ENCODE assay signal across 8 cellular contexts in the genomic region with DNA sequence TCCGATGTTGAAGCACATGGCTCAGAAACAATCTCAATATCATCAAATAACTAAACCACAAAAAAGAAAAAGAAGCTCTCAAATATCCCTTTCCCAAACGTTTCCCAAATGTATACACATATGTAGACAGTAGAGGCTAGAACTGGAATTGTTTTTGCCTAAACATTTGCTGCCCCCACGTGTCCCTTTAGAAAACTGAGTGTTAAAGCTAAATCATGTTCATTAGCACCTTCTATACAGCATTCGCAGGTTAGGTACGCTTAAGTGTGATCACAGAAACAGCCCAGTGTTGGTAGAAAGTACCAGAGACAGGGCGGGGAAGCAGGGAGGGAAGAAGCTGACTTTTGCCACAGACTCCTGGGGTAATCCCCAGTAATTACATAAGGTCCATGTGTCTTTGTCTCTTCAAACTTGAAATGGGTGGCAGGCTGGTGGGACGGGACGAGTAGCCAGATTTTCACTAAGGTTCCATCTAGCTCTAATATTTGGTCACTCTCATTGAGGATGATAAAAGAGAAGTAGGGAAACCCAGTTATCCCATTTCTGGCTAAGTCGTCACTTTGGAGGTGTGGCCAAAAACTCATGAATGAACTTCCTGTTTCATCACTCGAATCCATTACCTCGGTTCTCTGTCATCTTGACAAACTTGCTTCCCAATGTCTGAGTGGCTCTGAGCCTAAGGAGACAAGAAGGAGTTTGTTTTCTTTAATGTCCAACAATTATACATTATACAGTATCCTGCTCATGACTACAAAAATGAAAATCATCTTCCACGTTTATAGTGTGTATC. TPM values are rescaled to one million over a fixed set of nuclear protein-coding genes. Genes with fewer than 3 reads are reported as not detected.
DNase-seq lines count a peak whose midpoint lies in the region; ATAC-seq and TF ChIP-seq lines count a peak whose summit lies in the region.

No MANE protein-coding gene starts in this region.

- ATAC-seq in GM21381 (IDR thresholded peaks at IDR 0.05; ENCODE audit: unreplicated experiment) (peak; percentile 69), HG03558 (IDR thresholded peaks at IDR 0.05; ENCODE audit: extremely low read depth, unreplicated experiment) (peak; percentile 41)

- H3K4me3 Mint-ChIP-seq in activated CD4-positive, alpha-beta T cell treated with anti-CD3 and anti-CD28 coated beads, Interleukin-2, amount 10 ng/mL, durations not matched to agents 24 days and 14 days, result peak overlapping the region; percentile 6
- no peak overlapping the region for H3K4me3 Mint-ChIP-seq in neural progenitor cell

- H3K79me2 ChIP-seq in OCI-LY3 (ENCODE audit: low read length) (no peaks in the 10 kb centered on the region), neural progenitor cell (ENCODE audit: low read depth) (no peaks in the 10 kb centered on the region)

- peaks cover 7% of the 10 kb centered on the region for H3K9me3 Mint-ChIP-seq in activated CD4-positive, alpha-beta T cell treated with anti-CD3 and anti-CD28 coated beads, Interleukin-2, amount 10 ng/mL, durations not matched to agents 24 days and 14 days
- no peaks in the 10 kb centered on the region for H3K9me3 Mint-ChIP-seq in neural progenitor cell

- H3K4me3 ChIP-seq in OCI-LY3 (ENCODE audit: low read length), result peak overlapping the region; percentile 90
- H3K4me3 ChIP-seq in neural progenitor cell, result no peak overlapping the region

- H3K36me3 Mint-ChIP-seq in activated CD4-positive, alpha-beta T cell treated with anti-CD3 and anti-CD28 coated beads, Interleukin-2, amount 10 ng/mL, durations not matched to agents 24 days and 14 days (ENCODE audit: low read depth), result no peaks in the 10 kb centered on the region
- no peaks in the 10 kb centered on the region for H3K36me3 Mint-ChIP-seq in neural progenitor cell

- H3K9me3 ChIP-seq in OCI-LY3 (ENCODE audit: insufficient read depth, low read length) (no peaks in the 10 kb centered on the region), neural progenitor cell (ENCODE audit: low read depth) (no peaks in the 10 kb centered on the region)

- DNase-seq in activated CD4-positive, alpha-beta T cell treated with anti-CD3 and anti-CD28 coated beads, Interleukin-2, amount 10 ng/mL, durations not matched to agents 24 days and 14 days, result peak; percentile 69
- no peak for DNase-seq in activated CD4-positive, alpha-beta T cell treated with anti-CD3 and anti-CD28 coated beads, Interleukin-2, amount 50 U/mL, for 4 hours
- DNase-seq in dermis blood vessel endothelial cell (peak; percentile 79), neural progenitor cell (ENCODE audit: low spot score) (peak; percentile 55), ecto neural progenitor cell (ENCODE audit: low spot score) (no peak)

- H3K9ac ChIP-seq in OCI-LY3 (ENCODE audit: low read length), result peak overlapping the region; percentile 78
- no peak overlapping the region for H3K9ac ChIP-seq in neural progenitor cell

- H3K27me3 Mint-ChIP-seq in activated CD4-positive, alpha-beta T cell treated with anti-CD3 and anti-CD28 coated beads, Interleukin-2, amount 10 ng/mL, durations not matched to agents 24 days and 14 days, result peaks cover 39% of the 10 kb centered on the region
- peaks cover 31% of the 10 kb centered on the region for H3K27me3 Mint-ChIP-seq in neural progenitor cell (ENCODE audit: insufficient read depth, low read depth)

- no peak overlapping the region for H3K27ac Mint-ChIP-seq in activated CD4-positive, alpha-beta T cell treated with anti-CD3 and anti-CD28 coated beads, Interleukin-2, amount 10 ng/mL, durations not matched to agents 24 days and 14 days
- H3K27ac Mint-ChIP-seq in neural progenitor cell, result no peak overlapping the region

- TF ChIP-seq CTCF in OCI-LY3 (IDR thresholded peaks at IDR 0.05; ENCODE audit: low read depth, low read length), result peak; percentile 71
- TF ChIP-seq CTCF in neural progenitor cell (IDR thresholded peaks at IDR 0.05), result peak; percentile 70

- H3K4me1 ChIP-seq in OCI-LY3 (ENCODE audit: low read length), result peaks cover 15% of the 10 kb centered on the region
- peaks cover 13% of the 10 kb centered on the region for H3K4me1 ChIP-seq in neural progenitor cell

- H4K20me1 ChIP-seq in OCI-LY3 (ENCODE audit: insufficient read depth, low read length) (no peaks in the 10 kb centered on the region), neural progenitor cell (ENCODE audit: low read depth) (peaks cover 12% of the 10 kb centered on the region)

- H3K4me2 ChIP-seq in OCI-LY3 (ENCODE audit: low read length), result peak overlapping the region; percentile 97
- no peak overlapping the region for H3K4me2 ChIP-seq in neural progenitor cell

- H3K36me3 ChIP-seq in OCI-LY3 (replicated peaks; ENCODE audit: low read depth, low read length), result no peaks in the 10 kb centered on the region
- no peaks in the 10 kb centered on the region for H3K36me3 ChIP-seq in neural progenitor cell

- H3F3A ChIP-seq in neural progenitor cell (ENCODE audit: low read depth), result peaks cover 9% of the 10 kb centered on the region

- H3K4me1 Mint-ChIP-seq in activated CD4-positive, alpha-beta T cell treated with anti-CD3 and anti-CD28 coated beads, Interleukin-2, amount 10 ng/mL, durations not matched to agents 24 days and 14 days, result peaks cover 15% of the 10 kb centered on the region
- peaks cover 12% of the 10 kb centered on the region for H3K4me1 Mint-ChIP-seq in neural progenitor cell

- H3K27ac ChIP-seq in OCI-LY3 (ENCODE audit: low read length) (peak overlapping the region; percentile 54), neural progenitor cell (no peak overlapping the region)

- H2AFZ ChIP-seq in OCI-LY3 (ENCODE audit: low read depth, low read length), result peak overlapping the region; percentile 100
- H2AFZ ChIP-seq in neural progenitor cell (replicated peaks), result no peak overlapping the region

- H3K27me3 ChIP-seq in OCI-LY3 (ENCODE audit: low read depth, low read length) (no peaks in the 10 kb centered on the region), neural progenitor cell (peaks cover 60% of the 10 kb centered on the region)

- intact Hi-C loops in activated CD4-positive, alpha-beta T cell treated with anti-CD3 and anti-CD28 coated beads, Interleukin-2, amount 10 ng/mL, durations not matched to agents 24 days and 14 days (cut with micrococcal nuclease), result loop anchor here (1.0 to 5.0 kb wide), 4 partner anchors 17 to 1447 kb away; no protein-coding TSS in a partner anchor

RNA-seq across cellular contexts. Expression of a gene that starts 15.0 kb away (rescaled TPM):
- not detected in 2 replicates for total RNA-seq in activated CD4-positive, alpha-beta T cell treated with anti-CD3 and anti-CD28 coated beads, Interleukin-2, amount 10 ng/mL, durations not matched to agents 24 days and 14 days
- total RNA-seq in dermis blood vessel endothelial cell (under 0.01 and 0.05 TPM in 2 replicates), neural progenitor cell (ENCODE audit: low replicate concordance) (0.39 and 0.65 TPM in 2 replicates)

Comparison
In these comparisons a context has a peak if more than half of its experiments do, and no peak if none do; other contexts are left out.
1. DNase-seq: peak in activated CD4-positive, alpha-beta T cell treated with anti-CD3 and anti-CD28 coated beads, Interleukin-2, amount 10 ng/mL, durations not matched to agents 24 days and 14 days (single experiment), dermis blood vessel endothelial cell (single experiment) and neural progenitor cell (single experiment); none in activated CD4-positive, alpha-beta T cell treated with anti-CD3 and anti-CD28 coated beads, Interleukin-2, amount 50 U/mL, for 4 hours (0 of 2) and ecto neural progenitor cell (single experiment).